1 cellular context compared by ENCODE assay signal in genomic region chr7:32941996-32942782, GRCh38.
A peak's percentile ranks its signal among the peaks of the same experiment; 100 is the strongest.
TF ChIP-seq lines count a peak whose summit lies in the region.

No MANE protein-coding gene starts in this region.

TF ChIP-seq in K562, 482 proteins besides CTCF, POLR2A, EP300 and RAD21 (continued from another document and continues in another):
- TF ChIP-seq SRSF1 (IDR thresholded peaks at IDR 0.05; ENCODE audit: low read depth, low read length) (no peak), ZBTB8A (IDR thresholded peaks at IDR 0.05; ENCODE audit: partially characterized antibody) (no peak), TRIM24 (IDR thresholded peaks at IDR 0.05) (no peak), ZNF449 (CRISPR knock-in tag; IDR thresholded peaks at IDR 0.05) (no peak), ZNF23 (CRISPR knock-in tag; IDR thresholded peaks at IDR 0.05) (no peak), TFAM (CRISPR knock-in tag; conservative IDR thresholded peaks at IDR 0.05) (no peak), ZNF165 (CRISPR knock-in tag; IDR thresholded peaks at IDR 0.05; ENCODE audit: borderline replicate concordance) (no peak), GABPB2 (CRISPR knock-in tag; conservative IDR thresholded peaks at IDR 0.05) (no peak), BRF2 (IDR thresholded peaks at IDR 0.05; ENCODE audit: borderline replicate concordance, insufficient read depth, insufficient read length) (no peak), SRSF3 (IDR thresholded peaks at IDR 0.05; ENCODE audit: insufficient read depth, low read length) (no peak), ZNF655 (CRISPR knock-in tag; IDR thresholded peaks at IDR 0.05) (no peak), ZBTB7A (IDR thresholded peaks at IDR 0.05; ENCODE audit: borderline replicate concordance, control insufficient read depth, low read depth, low read length) (peak; percentile 79; the same call in 1 of the 2 replicates), E2F6 (IDR thresholded peaks at IDR 0.05; ENCODE audit: borderline replicate concordance in 1 of 2, extremely low read depth in 1 of 2, insufficient read depth in 1 of 2, insufficient read length in 1 of 2, low read depth in 1 of 2, low read length in 1 of 2, poor library complexity in 1 of 2, severe bottlenecking in 1 of 2) (no peak), MLX (CRISPR knock-in tag; conservative IDR thresholded peaks at IDR 0.05) (no peak), BCL6 (CRISPR knock-in tag; IDR thresholded peaks at IDR 0.05) (no peak), NCOA2 (IDR thresholded peaks at IDR 0.05; ENCODE audit: partially characterized antibody in 2 of 2) (no peak), KLF13 (tag; IDR thresholded peaks at IDR 0.05; ENCODE audit: borderline replicate concordance, low read depth) (no peak; the same call in 1 of the 2 replicates), JUN (IDR thresholded peaks at IDR 0.05; ENCODE audit: borderline replicate concordance, low read depth, low read length) (no peak), JUN (CRISPR knock-in tag; IDR thresholded peaks at IDR 0.05; ENCODE audit: borderline replicate concordance) (no peak), PKNOX1 (IDR thresholded peaks at IDR 0.05) (no peak), CREB3L1 (IDR thresholded peaks at IDR 0.05; ENCODE audit: borderline replicate concordance, low read depth) (no peak), TFAP4 (CRISPR knock-in tag; IDR thresholded peaks at IDR 0.05; ENCODE audit: borderline replicate concordance) (no peak; the same call in 1 of the 2 replicates), U2AF1 (optimal IDR thresholded peaks at IDR 0.05; ENCODE audit: low read depth, low read length) (no peak), GATA2 (CRISPR knock-in tag; IDR thresholded peaks at IDR 0.05) (no peak), SFPQ (IDR thresholded peaks at IDR 0.05; ENCODE audit: low read depth, low read length) (no peak), ZBTB49 (CRISPR knock-in tag; IDR thresholded peaks at IDR 0.05; ENCODE audit: borderline replicate concordance) (no peak), PCBP2 (IDR thresholded peaks at IDR 0.05; ENCODE audit: low read depth, low read length, poor library complexity, severe bottlenecking) (no peak), ZNF232 (CRISPR knock-in tag; IDR thresholded peaks at IDR 0.05) (no peak), ETV5 (CRISPR knock-in tag; IDR thresholded peaks at IDR 0.05; ENCODE audit: low read depth) (no peak), SOX6 (IDR thresholded peaks at IDR 0.05) (no peak), PYGO2 (tag; IDR thresholded peaks at IDR 0.05) (no peak), ILF3 (IDR thresholded peaks at IDR 0.05; ENCODE audit: borderline replicate concordance) (peak; percentile 17; the same call in 1 of the 2 replicates), ZNF436 (CRISPR knock-in tag; IDR thresholded peaks at IDR 0.05) (no peak), BACH1 (tag; IDR thresholded peaks at IDR 0.05) (no peak), NR0B1 (IDR thresholded peaks at IDR 0.05; ENCODE audit: partially characterized antibody) (no peak), SREBF1 (IDR thresholded peaks at IDR 0.05; ENCODE audit: borderline replicate concordance, low read depth, low read length) (no peak), ZNF639 (CRISPR knock-in tag; conservative IDR thresholded peaks at IDR 0.05 in 1 of 2, IDR thresholded peaks at IDR 0.05 in 1 of 2) (no peak), ZNF280B (CRISPR knock-in tag; IDR thresholded peaks at IDR 0.05) (no peak), ZNF184 (CRISPR knock-in tag; IDR thresholded peaks at IDR 0.05) (no peak), CBX2 (IDR thresholded peaks at IDR 0.05; ENCODE audit: insufficient read depth, low read length, poor library complexity, severe bottlenecking) (no peak), JUND (IDR thresholded peaks at IDR 0.05; ENCODE audit: borderline replicate concordance, low read depth, low read length) (no peak), JUND (tag; IDR thresholded peaks at IDR 0.05; ENCODE audit: borderline replicate concordance, low read depth, low read length) (no peak; the same call in 2 of the 3 replicates), KDM1A (IDR thresholded peaks at IDR 0.05) (no peak)
